Comparison of ENCODE assay signal across 1 cellular context in genomic region chr7:24910551-24911212, GRCh38.
TF ChIP-seq lines count a peak whose summit lies in the region.

No MANE protein-coding gene starts in this region.

TF ChIP-seq in GM12878, 131 proteins besides CTCF, POLR2A, EP300 and RAD21 (continued from another document):
- TF ChIP-seq ZNF687 (IDR thresholded peaks at IDR 0.05) (0 out of 2 replicates have a peak, but pooled peaks have one; percentile 38), CHD2 (IDR thresholded peaks at IDR 0.05; ENCODE audit: borderline replicate concordance, low read depth, low read length) (0 out of 2 replicates have a peak, but pooled peaks have one; percentile 8), PBX3 (IDR thresholded peaks at IDR 0.05; ENCODE audit: insufficient replicate concordance, low read depth, low read length) (no peak), NKRF (conservative IDR thresholded peaks at IDR 0.05) (no peak), ASH2L (IDR thresholded peaks at IDR 0.05; ENCODE audit: borderline replicate concordance, low read depth) (no peak), CBX5 (IDR thresholded peaks at IDR 0.05; ENCODE audit: low read depth) (no peak), RFX5 (IDR thresholded peaks at IDR 0.05; ENCODE audit: low read depth, low read length) (no peak), RBBP5 (conservative IDR thresholded peaks at IDR 0.05) (no peak), CBFB (IDR thresholded peaks at IDR 0.05; ENCODE audit: low read depth) (no peak), ATF3 (IDR thresholded peaks at IDR 0.05; ENCODE audit: borderline replicate concordance, extremely low read depth, low read depth, low read length) (no peak)
TF ChIP-seq in GM12878: peak in this region for 5.
